ENCODE assay signal across 11 cellular contexts in the genomic region with DNA sequence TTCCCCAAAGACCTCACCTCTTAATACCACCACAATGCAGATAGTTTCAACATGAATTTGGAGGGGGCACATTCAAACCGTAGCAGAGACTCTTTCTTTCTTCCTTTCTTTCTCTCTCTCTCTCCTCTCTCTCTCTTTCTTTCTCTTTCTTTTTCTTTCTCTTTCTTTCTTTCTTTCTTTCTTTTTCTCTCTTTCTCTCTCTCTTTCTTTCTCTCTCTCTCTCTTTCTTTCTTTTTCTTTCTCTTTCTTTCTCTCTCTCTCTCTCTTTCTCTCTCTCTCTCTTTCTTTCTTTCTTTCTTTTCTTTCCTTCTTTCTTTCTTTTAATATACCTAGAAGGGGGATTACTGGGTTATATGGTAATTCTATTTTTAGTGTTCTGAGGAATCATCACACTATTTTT. TPM values are rescaled to one million over a fixed set of nuclear protein-coding genes. Genes with fewer than 3 reads are reported as not detected.
DNase-seq lines count a peak whose midpoint lies in the region; ATAC-seq and TF ChIP-seq lines count a peak whose summit lies in the region.
"Not testable (repeated sequence)": the region's sequence is repeated elsewhere in the genome, so short reads cannot be mapped to it uniquely, and the experiment has no call there.
"Had no signal": no experiment of that assay in that cellular context is flagged by ENCODE, and none has a peak within 500 bp of the region (broad histone marks: within the 10 kb centered on the region; RNA-seq: fewer than 3 reads in every experiment).

No MANE protein-coding gene starts in this region.

- not testable (repeated sequence) for H3K36me3 Mint-ChIP-seq in CD4-positive, CD25-positive, alpha-beta regulatory T cell; activated T-cell treated with anti-CD3 and anti-CD28 coated beads, Interleukin-2, amount 50 U/mL, for 24 hours (ENCODE audit: low read depth); stimulated activated effector memory CD8-positive, alpha-beta T cell treated with anti-CD3 and anti-CD28 coated beads, Interleukin-12 subunit alpha, Interleukin-12 subunit beta, amount 100 ng/mL, for 72 hours
- H3K36me3 Mint-ChIP-seq in T-cell (peaks cover 28% of the 10 kb centered on the region), memory B cell (peaks cover 15% of the 10 kb centered on the region)
- peaks cover 10% of the 10 kb centered on the region for H3K36me3 Mint-ChIP-seq in activated naive CD8-positive, alpha-beta T cell treated with anti-CD3 and anti-CD28 coated beads, Interleukin-2, amount 50 U/mL, for 24 hours (ENCODE audit: low read depth)

- H3K27me3 Mint-ChIP-seq in CD4-positive, CD25-positive, alpha-beta regulatory T cell; T-cell; activated T-cell treated with anti-CD3 and anti-CD28 coated beads, Interleukin-2, amount 50 U/mL, for 24 hours; activated naive CD8-positive, alpha-beta T cell treated with anti-CD3 and anti-CD28 coated beads, Interleukin-2, amount 50 U/mL, for 24 hours; memory B cell: not testable (repeated sequence)

- not testable (repeated sequence) for DNase-seq in CD4-positive, CD25-positive, alpha-beta regulatory T cell; DND-41; T-cell; activated T-cell treated with anti-CD3 and anti-CD28 coated beads, Interleukin-2, amount 50 U/mL, for 24 hours; activated naive CD8-positive, alpha-beta T cell treated with anti-CD3 and anti-CD28 coated beads, Interleukin-2, amount 50 U/mL, for 24 hours; memory B cell (ENCODE audit: low spot score in 2 of 2); stimulated activated effector memory CD8-positive, alpha-beta T cell treated with anti-CD3 and anti-CD28 coated beads, Interleukin-12 subunit alpha, Interleukin-12 subunit beta, amount 100 ng/mL, for 72 hours (ENCODE audit: low spot score in 2 of 2)

- peaks cover 13 to 54% (median 44%) of the 10 kb centered on the region in 4 donors for H3K4me1 Mint-ChIP-seq in CD4-positive, CD25-positive, alpha-beta regulatory T cell
- peaks cover 49 to 61% (median 51%) of the 10 kb centered on the region in 3 donors for H3K4me1 Mint-ChIP-seq in T-cell
- H3K4me1 Mint-ChIP-seq in activated T-cell treated with anti-CD3 and anti-CD28 coated beads, Interleukin-2, amount 50 U/mL, for 24 hours (ENCODE audit: low read depth), result peaks cover 48% of the 10 kb centered on the region
- peaks cover 41% of the 10 kb centered on the region for H3K4me1 Mint-ChIP-seq in activated naive CD8-positive, alpha-beta T cell treated with anti-CD3 and anti-CD28 coated beads, Interleukin-2, amount 50 U/mL, for 24 hours
- peaks cover 38% of the 10 kb centered on the region for H3K4me1 Mint-ChIP-seq in memory B cell
- H3K4me1 Mint-ChIP-seq in stimulated activated effector memory CD8-positive, alpha-beta T cell treated with anti-CD3 and anti-CD28 coated beads, Interleukin-12 subunit alpha, Interleukin-12 subunit beta, amount 100 ng/mL, for 72 hours, result peaks cover 55% of the 10 kb centered on the region

- not testable (repeated sequence) for ATAC-seq in CD4-positive, CD25-positive, alpha-beta regulatory T cell (ENCODE audit: low read depth in 2 of 2); DND-41 (ENCODE audit: insufficient read depth, low read depth); T-cell (replicated peaks in 1 of 4); activated naive CD8-positive, alpha-beta T cell treated with anti-CD3 and anti-CD28 coated beads, Interleukin-2, amount 50 U/mL, for 24 hours; memory B cell (ENCODE audit: low read depth); stimulated activated effector memory CD8-positive, alpha-beta T cell treated with anti-CD3 and anti-CD28 coated beads, Interleukin-12 subunit alpha, Interleukin-12 subunit beta, amount 100 ng/mL, for 72 hours

- not testable (repeated sequence) for H3K9me3 Mint-ChIP-seq in CD4-positive, CD25-positive, alpha-beta regulatory T cell; activated T-cell treated with anti-CD3 and anti-CD28 coated beads, Interleukin-2, amount 50 U/mL, for 24 hours; activated naive CD8-positive, alpha-beta T cell treated with anti-CD3 and anti-CD28 coated beads, Interleukin-2, amount 50 U/mL, for 24 hours; memory B cell; stimulated activated effector memory CD8-positive, alpha-beta T cell treated with anti-CD3 and anti-CD28 coated beads, Interleukin-12 subunit alpha, Interleukin-12 subunit beta, amount 100 ng/mL, for 72 hours
- peaks cover 0 to 15% (median 2%) of the 10 kb centered on the region in 3 donors for H3K9me3 Mint-ChIP-seq in T-cell

- CTCF ChIA-PET in T-cell (lab: Charles Lee), result not testable (repeated sequence)

- H3K4me1 ChIP-seq in CD4-positive, CD25-positive, alpha-beta regulatory T cell (ENCODE audit: control insufficient read depth, insufficient read depth, low read length, poor library complexity, severe bottlenecking), result peaks cover 19% of the 10 kb centered on the region
- H3K4me1 ChIP-seq in DND-41 (ENCODE audit: insufficient read depth, low read length), result peaks cover 39% of the 10 kb centered on the region

- not testable (repeated sequence) for H4K20me1 ChIP-seq in DND-41 (ENCODE audit: insufficient read depth, low read length)

- not testable (repeated sequence) for H3K9ac ChIP-seq in DND-41 (ENCODE audit: low read depth, low read length)

- not testable (repeated sequence) for H3K79me2 ChIP-seq in DND-41 (ENCODE audit: insufficient read depth, low read length)

- POLR2A ChIA-PET in T-cell (lab: Charles Lee), result not testable (repeated sequence)

- H3K27ac Mint-ChIP-seq in CD4-positive, CD25-positive, alpha-beta regulatory T cell, result peak overlapping the region; percentile 35 to 86 (median 55)
- peak overlapping the region; percentile 59 to 74 for H3K27ac Mint-ChIP-seq in T-cell
- H3K27ac Mint-ChIP-seq in activated T-cell treated with anti-CD3 and anti-CD28 coated beads, Interleukin-2, amount 50 U/mL, for 24 hours, result peak overlapping the region; percentile 17
- peak overlapping the region; percentile 16 for H3K27ac Mint-ChIP-seq in activated naive CD8-positive, alpha-beta T cell treated with anti-CD3 and anti-CD28 coated beads, Interleukin-2, amount 50 U/mL, for 24 hours
- H3K27ac Mint-ChIP-seq in memory B cell, result peak overlapping the region; percentile 73
- peak overlapping the region; percentile 96 for H3K27ac Mint-ChIP-seq in stimulated activated effector memory CD8-positive, alpha-beta T cell treated with anti-CD3 and anti-CD28 coated beads, Interleukin-12 subunit alpha, Interleukin-12 subunit beta, amount 100 ng/mL, for 72 hours

- H3K4me3 Mint-ChIP-seq in CD4-positive, CD25-positive, alpha-beta regulatory T cell, result peak overlapping the region in 2 of 4 donors; percentile 41 to 63
- H3K4me3 Mint-ChIP-seq in T-cell; activated T-cell treated with anti-CD3 and anti-CD28 coated beads, Interleukin-2, amount 50 U/mL, for 24 hours; activated naive CD8-positive, alpha-beta T cell treated with anti-CD3 and anti-CD28 coated beads, Interleukin-2, amount 50 U/mL, for 24 hours; memory B cell: not testable (repeated sequence)
- H3K4me3 Mint-ChIP-seq in stimulated activated effector memory CD8-positive, alpha-beta T cell treated with anti-CD3 and anti-CD28 coated beads, Interleukin-12 subunit alpha, Interleukin-12 subunit beta, amount 100 ng/mL, for 72 hours, result peak overlapping the region; percentile 66

- H2AFZ ChIP-seq in DND-41 (ENCODE audit: low read depth, low read length), result peak overlapping the region; percentile 48

- H3K4me3 ChIP-seq in CD4-positive, CD25-positive, alpha-beta regulatory T cell (ENCODE audit: low read depth, low read length); DND-41 (ENCODE audit: low read depth in 1 of 2, low read length in 2 of 2): not testable (repeated sequence)

- H3K36me3 ChIP-seq in CD4-positive, CD25-positive, alpha-beta regulatory T cell (ENCODE audit: control insufficient read depth, insufficient read depth, low read length); DND-41 (ENCODE audit: insufficient read depth, low read length): not testable (repeated sequence)

- H3K4me2 ChIP-seq in DND-41 (ENCODE audit: insufficient read depth, low read length), result not testable (repeated sequence)

- H3K27me3 ChIP-seq in CD4-positive, CD25-positive, alpha-beta regulatory T cell (ENCODE audit: control insufficient read depth, insufficient read depth, low read length); DND-41 (ENCODE audit: insufficient read depth, low read length, poor library complexity): not testable (repeated sequence)

- not testable (repeated sequence) for H3K9me3 ChIP-seq in CD4-positive, CD25-positive, alpha-beta regulatory T cell (ENCODE audit: control insufficient read depth in 2 of 2, low read length in 2 of 2); DND-41 (ENCODE audit: insufficient read depth, low read length, severe bottlenecking)

- not testable (repeated sequence) for TF ChIP-seq CTCF in DND-41 (IDR thresholded peaks at IDR 0.05; ENCODE audit: borderline replicate concordance, extremely low read depth, low read length, poor library complexity, severe bottlenecking)

- not testable (repeated sequence) for H3K27ac ChIP-seq in CD4-positive, CD25-positive, alpha-beta regulatory T cell (ENCODE audit: insufficient read depth, low read length, poor library complexity, severe bottlenecking)
- H3K27ac ChIP-seq in DND-41 (ENCODE audit: low read length), result peak overlapping the region; percentile 14; the same call in 1 of the 2 replicates

RNA-seq across cellular contexts. Expression of gene KLRB1, which starts 11.2 kb away (rescaled TPM):
- 17.6 TPM for total RNA-seq in CD4-positive, CD25-positive, alpha-beta regulatory T cell
- 10 to 100 TPM; 14.4 to 30.5 (median 24.3) TPM for polyA plus RNA-seq in CD4-positive, CD25-positive, alpha-beta regulatory T cell
- 10 to 100 TPM in 4 of 5 donors, 1 to 10 TPM in 1; 9.0 to 55.5 (median 31.6) TPM for total RNA-seq in T-cell
- total RNA-seq: A673, GM23338, H7 had no signal
- polyA plus RNA-seq: BJ had no signal

RNA-seq across cellular contexts. Expression of gene CLEC2D, which starts 50.6 kb away (rescaled TPM):
- 219 TPM for total RNA-seq in CD4-positive, CD25-positive, alpha-beta regulatory T cell
- 100 to 1,000 TPM; 223 to 312 (median 247) TPM for polyA plus RNA-seq in CD4-positive, CD25-positive, alpha-beta regulatory T cell
- total RNA-seq in T-cell, result 100 to 1,000 TPM; 217 to 338 (median 311) TPM

Comparison
In these comparisons a context has a peak if more than half of its experiments do, and no peak if none do; other contexts are left out.
1. H3K27ac Mint-ChIP-seq: peak in every context shown above with its lines; median percentile 96 in stimulated activated effector memory CD8-positive, alpha-beta T cell treated with anti-CD3 and anti-CD28 coated beads, Interleukin-12 subunit alpha, Interleukin-12 subunit beta, amount 100 ng/mL, for 72 hours; 73 in memory B cell; 66 in T-cell; 55 in CD4-positive, CD25-positive, alpha-beta regulatory T cell; 17 in activated T-cell treated with anti-CD3 and anti-CD28 coated beads, Interleukin-2, amount 50 U/mL, for 24 hours; 16 in activated naive CD8-positive, alpha-beta T cell treated with anti-CD3 and anti-CD28 coated beads, Interleukin-2, amount 50 U/mL, for 24 hours.